ENCODE assay signal across 17 cellular contexts in genomic region chr12:127393460-127393859, GRCh38.
A peak's percentile ranks its signal among the peaks of the same experiment; 100 is the strongest.
DNase-seq lines count a peak whose midpoint lies in the region; ATAC-seq and TF ChIP-seq lines count a peak whose summit lies in the region.
"Had no signal": no experiment of that assay in that cellular context is flagged by ENCODE, and none has a peak within 500 bp of the region (broad histone marks: within the 10 kb centered on the region; RNA-seq: fewer than 3 reads in every experiment).

No MANE protein-coding gene starts in this region.

- H4K20me1 ChIP-seq in fibroblast of lung (ENCODE audit: control insufficient read depth, extremely low read depth, insufficient read depth, low read length) = no peaks in the 10 kb centered on the region

- no peak overlapping the region for H3K4me2 ChIP-seq in fibroblast of lung (ENCODE audit: extremely low read depth, insufficient read depth, low read length)
- H3K4me2 ChIP-seq: A549 had no signal

- H3K9me3 Mint-ChIP-seq in HFFc6 (no peaks in the 10 kb centered on the region), natural killer cell (no peaks in the 10 kb centered on the region)
- H3K9me3 Mint-ChIP-seq: CD8-positive, alpha-beta T cell; H9 had no signal

- H3K79me2 ChIP-seq in fibroblast of lung (ENCODE audit: control insufficient read depth, insufficient read depth, low read length) = no peaks in the 10 kb centered on the region

- DNase-seq in G401 (ENCODE audit: low spot score) (peak; percentile 63), HFFc6 (no peak), RWPE2 (ENCODE audit: low spot score) (no peak), fibroblast of lung (ENCODE audit: low read depth in 2 of 2) (no peak), natural killer cell (no peak)
- no peak for DNase-seq in central memory CD4-positive, alpha-beta T cell
- DNase-seq: CD8-positive, alpha-beta T cell; COR-L47; DMS53; GOT3; H9 had no signal

- H3K4me1 Mint-ChIP-seq in HFFc6 (ENCODE audit: low read depth) (peaks cover 68% of the 10 kb centered on the region), natural killer cell (no peaks in the 10 kb centered on the region)
- H3K4me1 Mint-ChIP-seq: CD14-positive monocyte had no signal

- H3K9me3 ChIP-seq in RWPE2 (ENCODE audit: severe bottlenecking) = no peaks in the 10 kb centered on the region
- no peaks in the 10 kb centered on the region for H3K9me3 ChIP-seq in fibroblast of lung (ENCODE audit: control insufficient read depth, insufficient read depth, low read depth, low read length)
- H3K9me3 ChIP-seq: A549 had no signal

- no peaks in the 10 kb centered on the region for H3K36me3 ChIP-seq in RWPE2 (ENCODE audit: low read depth)
- H3K36me3 ChIP-seq in fibroblast of lung (ENCODE audit: control insufficient read depth, insufficient read depth, low read length) = no peaks in the 10 kb centered on the region

- H3K9ac ChIP-seq in fibroblast of lung (ENCODE audit: insufficient read depth, low read length) = no peak overlapping the region

- no peak overlapping the region for H2AFZ ChIP-seq in fibroblast of lung (ENCODE audit: low read length)

- intact Hi-C loops in natural killer cell (cut with micrococcal nuclease) = no loop called here

- H3K27me3 Mint-ChIP-seq in HFFc6 (ENCODE audit: insufficient read depth) (peaks cover 14% of the 10 kb centered on the region), natural killer cell (ENCODE audit: low read depth in 2 of 2) (no peaks in the 10 kb centered on the region)

- H3K27me3 ChIP-seq in RWPE2 (ENCODE audit: insufficient read depth, poor library complexity, severe bottlenecking) (no peaks in the 10 kb centered on the region), fibroblast of lung (ENCODE audit: control insufficient read depth, insufficient read depth, low read length) (no peaks in the 10 kb centered on the region)

- H3K4me3 Mint-ChIP-seq in HFFc6 (no peak overlapping the region), natural killer cell (no peak overlapping the region)
- H3K4me3 Mint-ChIP-seq: CD14-positive monocyte; CD8-positive, alpha-beta T cell; H9 had no signal

- H3K4me1 ChIP-seq in RWPE2 (ENCODE audit: insufficient read depth, poor library complexity, severe bottlenecking) (peaks cover 29% of the 10 kb centered on the region), fibroblast of lung (ENCODE audit: control insufficient read depth, extremely low read depth, insufficient read depth, low read length) (peaks cover 6% of the 10 kb centered on the region)
- H3K4me1 ChIP-seq: A549 had no signal

- no peak for ATAC-seq in RWPE2 (ENCODE audit: low read depth)
- no peak for ATAC-seq in natural killer cell
- no peak for ATAC-seq in HG03039 (IDR thresholded peaks at IDR 0.05; ENCODE audit: unreplicated experiment)
- ATAC-seq in GM18858 (IDR thresholded peaks at IDR 0.05; ENCODE audit: unreplicated experiment) = no peak
- ATAC-seq: A549; CD8-positive, alpha-beta T cell; K562 had no signal

- no peaks in the 10 kb centered on the region for H3K36me3 Mint-ChIP-seq in HFFc6 (ENCODE audit: low read depth)
- H3K36me3 Mint-ChIP-seq in natural killer cell = no peaks in the 10 kb centered on the region
- H3K36me3 Mint-ChIP-seq: CD14-positive monocyte; CD8-positive, alpha-beta T cell had no signal

- H3K27ac ChIP-seq in RWPE2 (ENCODE audit: poor library complexity, severe bottlenecking) (peak overlapping the region; percentile 8), fibroblast of lung (ENCODE audit: insufficient read depth, low read length) (peak overlapping the region; percentile 19)
- H3K27ac ChIP-seq: A549, HL-60 had no signal

- TF ChIP-seq CTCF in HFFc6 (IDR thresholded peaks at IDR 0.05) = no peak
- no peak for TF ChIP-seq CTCF in RWPE2 (IDR thresholded peaks at IDR 0.05; ENCODE audit: poor library complexity, severe bottlenecking)
- TF ChIP-seq CTCF in fibroblast of lung (conservative IDR thresholded peaks at IDR 0.05 in 1 of 2, IDR thresholded peaks at IDR 0.05 in 1 of 2; ENCODE audit: low read depth in 1 of 2, low read length in 2 of 2) = no peak
- no peak for TF ChIP-seq CTCF in natural killer cell (IDR thresholded peaks at IDR 0.05)

- H3K27ac Mint-ChIP-seq in HFFc6 (peak overlapping the region; percentile 21; the same call in 1 of the 2 replicates), natural killer cell (no peak overlapping the region)
- H3K27ac Mint-ChIP-seq: CD14-positive monocyte; CD8-positive, alpha-beta T cell; H9 had no signal

- H3K4me3 ChIP-seq in RWPE2 (ENCODE audit: severe bottlenecking) (no peak overlapping the region), fibroblast of lung (replicated peaks in 1 of 4; ENCODE audit: control extremely low read depth in 1 of 4, insufficient read depth in 1 of 4, low read depth in 3 of 4, low read length in 4 of 4) (no peak overlapping the region)
- H3K4me3 ChIP-seq: A549, K562 had no signal

- in situ Hi-C loops in G401 (cut with HindIII; ENCODE audit: low sequenced_read_pairs) = no loop called here
